16 cellular contexts compared by ENCODE assay signal in the genomic region with DNA sequence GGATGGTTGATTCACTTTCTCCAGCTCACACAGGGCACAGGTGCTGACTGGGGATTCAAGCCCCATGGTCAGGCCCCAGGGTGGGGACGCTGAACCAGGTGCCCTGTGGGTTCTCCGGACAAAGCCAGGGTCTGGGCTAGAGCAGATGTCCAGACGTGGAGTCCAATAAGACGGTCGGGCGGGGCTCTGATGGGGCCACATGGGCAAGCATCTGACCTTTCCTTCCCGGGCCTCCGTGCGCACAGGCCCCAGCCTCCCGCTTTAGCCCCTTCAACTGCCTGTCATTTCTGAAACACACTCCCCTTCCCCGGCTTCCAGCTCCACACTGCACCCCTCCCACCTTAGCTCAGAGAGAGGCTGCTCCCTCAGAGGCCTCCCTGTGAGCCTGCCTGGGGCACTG.
DNase-seq lines count a peak whose midpoint lies in the region; TF ChIP-seq lines count a peak whose summit lies in the region.
"Had no signal": no experiment of that assay in that cellular context is flagged by ENCODE, and none has a peak within 500 bp of the region (broad histone marks: within the 10 kb centered on the region; RNA-seq: fewer than 3 reads in every experiment).

No MANE protein-coding gene starts in this region.

- H3K4me3 ChIP-seq in BLaER1 (no peak overlapping the region), Caco-2 (ENCODE audit: low read depth, low read length) (no peak overlapping the region), neuronal stem cell (ENCODE audit: low read length in 2 of 2) (no peak overlapping the region), sigmoid colon (no peak overlapping the region)
- H3K4me3 ChIP-seq: GM23338 had no signal

- CTCF ChIA-PET in Caco-2 (lab: Charles Lee): no interaction called here
- CTCF ChIA-PET in GM10248 (lab: Yijun Ruan, JAX): no interaction called here

- H4K20me1 ChIP-seq in BLaER1: no peaks in the 10 kb centered on the region

- no peak for TF ChIP-seq POLR2A in sigmoid colon (IDR thresholded peaks at IDR 0.05)

- H2AFZ ChIP-seq in neuronal stem cell (ENCODE audit: low read length): no peak overlapping the region
- H2AFZ ChIP-seq: GM23338 had no signal

- intact Hi-C loops in Caco-2 (cut with micrococcal nuclease; ENCODE audit: unreplicated experiment): loop anchor here (2.0 to 5.0 kb wide), 2 partner anchors 19 to 40 kb away; no protein-coding TSS in a partner anchor
- intact Hi-C loops in sigmoid colon (cut with DNase I): no loop called here

- H3K27ac ChIP-seq in BLaER1 (no peak overlapping the region), neuronal stem cell (replicated peaks; ENCODE audit: low read length) (no peak overlapping the region), sigmoid colon (no peak overlapping the region)

- no peak for TF ChIP-seq EP300 in sigmoid colon (IDR thresholded peaks at IDR 0.05)

- H3K14ac ChIP-seq in neuronal stem cell (ENCODE audit: low read length): no peak overlapping the region

- no peaks in the 10 kb centered on the region for H3K9me3 ChIP-seq in BLaER1
- no peaks in the 10 kb centered on the region for H3K9me3 ChIP-seq in Caco-2
- peaks cover 0 to 2% of the 10 kb centered on the region in 2 donors for H3K9me3 ChIP-seq in neuronal stem cell (replicated peaks in 1 of 2; ENCODE audit: control insufficient read depth in 2 of 2, insufficient read depth in 1 of 2, low read depth in 1 of 2, low read length in 2 of 2)
- H3K9me3 ChIP-seq in sigmoid colon: no peaks in the 10 kb centered on the region
- H3K9me3 ChIP-seq: BE2C had no signal

- H3K9me3 Mint-ChIP-seq in Caco-2 (ENCODE audit: unreplicated experiment): no peaks in the 10 kb centered on the region
- H3K9me3 Mint-ChIP-seq: CD14-positive monocyte, GM23338 had no signal

- H4K91ac ChIP-seq in neuronal stem cell (ENCODE audit: low read depth, low read length, poor library complexity): no peak overlapping the region

- H2BK15ac ChIP-seq in neuronal stem cell (ENCODE audit: low read length): peak overlapping the region; percentile 44

- no peaks in the 10 kb centered on the region for H3K79me1 ChIP-seq in neuronal stem cell (ENCODE audit: low read depth, low read length)

- H3K36me3 Mint-ChIP-seq in Caco-2 (ENCODE audit: insufficient read depth, unreplicated experiment): no peaks in the 10 kb centered on the region
- H3K36me3 Mint-ChIP-seq: CD14-positive monocyte; CD4-positive, alpha-beta memory T cell had no signal

- H3K9ac ChIP-seq in BLaER1 (no peak overlapping the region), neuronal stem cell (ENCODE audit: low read depth, low read length, poor library complexity) (no peak overlapping the region)

- H3K27ac Mint-ChIP-seq in Caco-2 (ENCODE audit: unreplicated experiment): peak overlapping the region; percentile 25
- H3K27ac Mint-ChIP-seq: CD14-positive monocyte; CD4-positive, alpha-beta memory T cell; IgD-negative memory B cell had no signal

- H2BK120ac ChIP-seq in neuronal stem cell (ENCODE audit: low read depth, low read length): no peak overlapping the region

- H3K4me2 ChIP-seq in BLaER1 (peak overlapping the region; percentile 95), neuronal stem cell (ENCODE audit: insufficient read depth, low read length, poor library complexity, severe bottlenecking) (no peak overlapping the region)
- H3K4me2 ChIP-seq: GM23338 had no signal

- H3K27me3 ChIP-seq in BLaER1 (peaks cover 21% of the 10 kb centered on the region; the same call in 1 of the 2 replicates), Caco-2 (replicated peaks; ENCODE audit: control insufficient read depth, insufficient read depth, low read length) (no peaks in the 10 kb centered on the region), neuronal stem cell (ENCODE audit: control insufficient read depth in 3 of 3, insufficient read depth in 3 of 3, low read depth in 1 of 3, low read length in 3 of 3) (peaks cover 0 to 9% (median 3%) of the 10 kb centered on the region in 3 experiments), sigmoid colon (peaks cover 1 to 34% (median 8%) of the 10 kb centered on the region in 3 donors)
- H3K27me3 ChIP-seq: BE2C had no signal

- H3K27me3 Mint-ChIP-seq in Caco-2 (ENCODE audit: insufficient read depth, unreplicated experiment): no peaks in the 10 kb centered on the region

- peaks cover 34% of the 10 kb centered on the region for H3K4me1 Mint-ChIP-seq in Caco-2 (ENCODE audit: low read depth, unreplicated experiment)

- H3K36me3 ChIP-seq in BLaER1 (no peaks in the 10 kb centered on the region), Caco-2 (ENCODE audit: control insufficient read depth, insufficient read depth, low read length) (no peaks in the 10 kb centered on the region), neuronal stem cell (replicated peaks in 1 of 2; ENCODE audit: control insufficient read depth in 2 of 2, insufficient read depth in 2 of 2, low read length in 2 of 2) (no peaks in the 10 kb centered on the region), sigmoid colon (no peaks in the 10 kb centered on the region)
- H3K36me3 ChIP-seq: BE2C had no signal

- no peak overlapping the region for H2BK5ac ChIP-seq in neuronal stem cell (ENCODE audit: low read length)

- H3K4ac ChIP-seq in neuronal stem cell (ENCODE audit: low read length): no peak overlapping the region

- H4K8ac ChIP-seq in neuronal stem cell (ENCODE audit: low read depth, low read length): no peak overlapping the region

- H3K4me1 ChIP-seq in BLaER1 (peaks cover 96% of the 10 kb centered on the region), Caco-2 (peaks cover 54% of the 10 kb centered on the region), neuronal stem cell (ENCODE audit: control insufficient read depth in 2 of 2, insufficient read depth in 1 of 2, low read depth in 1 of 2, low read length in 2 of 2) (peaks cover 44% of the 10 kb centered on the region in 2 donors), sigmoid colon (no peaks in the 10 kb centered on the region)
- H3K4me1 ChIP-seq: BE2C had no signal

- H2AK5ac ChIP-seq in neuronal stem cell (ENCODE audit: low read depth, low read length): peak overlapping the region; percentile 91

- no TSS peak for BruUV-seq in Caco-2 (replicated peaks; lab: Mats Ljungman, UMichigan)

- POLR2A ChIA-PET in Caco-2 (lab: Charles Lee) (no interaction called here), GM10248 (lab: Yijun Ruan, JAX) (no interaction called here)

- DNase-seq in Caco-2 (no peak), neuronal stem cell (ENCODE audit: low spot score) (no peak), sigmoid colon (peak; percentile 55), Ammon's horn (ENCODE audit: low spot score) (no peak), GM10248 (ENCODE audit: extremely low spot score) (no peak), kidney tubule cell (ENCODE audit: low spot score) (no peak)
- DNase-seq: BE2C; Calu3; CD4-positive, alpha-beta memory T cell; DMS 273 treated with DMSO at 0.1 percent for 48 hours; H7; KBM-7 had no signal

- peak overlapping the region; percentile 12 for H3K18ac ChIP-seq in neuronal stem cell (ENCODE audit: low read length)

- no peak for TF ChIP-seq CTCF in Caco-2 (IDR thresholded peaks at IDR 0.05; ENCODE audit: insufficient read depth in 1 of 2, low read depth in 1 of 2, low read length in 1 of 2, severe bottlenecking in 1 of 2, unreplicated experiment in 1 of 2)
- TF ChIP-seq CTCF in sigmoid colon (IDR thresholded peaks at IDR 0.05): no peak
- TF ChIP-seq CTCF in GM10248 (IDR thresholded peaks at IDR 0.05; ENCODE audit: control extremely low read depth, extremely low read depth, low read depth, missing control alignments): no peak

- H3K23ac ChIP-seq in neuronal stem cell (ENCODE audit: low read depth, low read length, poor library complexity): no peak overlapping the region

- H3K4me3 Mint-ChIP-seq in Caco-2 (ENCODE audit: unreplicated experiment): no peak overlapping the region
- H3K4me3 Mint-ChIP-seq: CD14-positive monocyte; CD4-positive, alpha-beta memory T cell; GM23338; IgD-negative memory B cell had no signal

- H2BK12ac ChIP-seq in neuronal stem cell (ENCODE audit: low read length): no peak overlapping the region

- no CpG with 5 or more reads among the region's 11 CpGs for WGBS in neuronal stem cell (ENCODE audit: extremely low coverage in 2 of 2, insufficient read length in 2 of 2, insufficient replicate concordance in 1 of 2), 2 donors
- WGBS in sigmoid colon, 2 donors: 87 to 90% methylated on average over 11 of the region's 11 CpGs
